In the genomic region with DNA sequence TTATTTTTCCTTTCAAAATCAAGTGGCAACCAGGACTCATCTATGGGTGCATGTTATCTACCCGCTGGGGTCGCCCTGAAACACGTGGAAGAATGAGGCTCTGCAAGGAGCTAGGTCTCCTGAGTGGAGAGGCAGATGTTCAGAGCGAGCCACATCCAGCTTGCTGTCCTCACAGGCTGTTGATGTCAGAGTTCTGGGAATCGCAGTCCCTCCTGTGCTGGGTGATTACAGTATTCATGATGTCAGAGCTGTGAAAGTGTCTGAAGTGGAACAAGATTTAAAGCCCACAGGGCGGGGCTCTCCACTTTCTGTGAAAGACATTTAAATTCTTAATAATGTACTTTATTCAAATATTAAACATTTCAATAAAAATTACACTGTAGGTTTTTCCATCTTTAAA, we compare ENCODE assay signal across 1 cellular context.
TF ChIP-seq lines count a peak whose summit lies in the region.

No MANE protein-coding gene starts in this region.

TF ChIP-seq in K562, 482 proteins besides CTCF, POLR2A, EP300 and RAD21 (continued from another document and continues in another):
- TF ChIP-seq, protein P1, sequence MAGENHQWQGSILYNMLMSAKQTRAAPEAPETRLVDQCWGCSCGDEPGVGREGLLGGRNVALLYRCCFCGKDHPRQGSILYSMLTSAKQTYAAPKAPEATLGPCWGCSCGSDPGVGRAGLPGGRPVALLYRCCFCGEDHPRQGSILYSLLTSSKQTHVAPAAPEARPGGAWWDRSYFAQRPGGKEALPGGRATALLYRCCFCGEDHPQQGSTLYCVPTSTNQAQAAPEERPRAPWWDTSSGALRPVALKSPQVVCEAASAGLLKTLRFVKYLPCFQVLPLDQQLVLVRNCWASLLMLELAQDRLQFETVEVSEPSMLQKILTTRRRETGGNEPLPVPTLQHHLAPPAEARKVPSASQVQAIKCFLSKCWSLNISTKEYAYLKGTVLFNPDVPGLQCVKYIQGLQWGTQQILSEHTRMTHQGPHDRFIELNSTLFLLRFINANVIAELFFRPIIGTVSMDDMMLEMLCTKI (IDR thresholded peaks at IDR 0.05; ENCODE audit: partially characterized antibody), result no peak
- no peak for TF ChIP-seq SMARCE1 (IDR thresholded peaks at IDR 0.05)
- TF ChIP-seq FUS (optimal IDR thresholded peaks at IDR 0.05; ENCODE audit: low read depth, low read length), result no peak
- TF ChIP-seq TGIF2 (CRISPR knock-in tag; IDR thresholded peaks at IDR 0.05), result no peak
- TF ChIP-seq, protein P2, sequence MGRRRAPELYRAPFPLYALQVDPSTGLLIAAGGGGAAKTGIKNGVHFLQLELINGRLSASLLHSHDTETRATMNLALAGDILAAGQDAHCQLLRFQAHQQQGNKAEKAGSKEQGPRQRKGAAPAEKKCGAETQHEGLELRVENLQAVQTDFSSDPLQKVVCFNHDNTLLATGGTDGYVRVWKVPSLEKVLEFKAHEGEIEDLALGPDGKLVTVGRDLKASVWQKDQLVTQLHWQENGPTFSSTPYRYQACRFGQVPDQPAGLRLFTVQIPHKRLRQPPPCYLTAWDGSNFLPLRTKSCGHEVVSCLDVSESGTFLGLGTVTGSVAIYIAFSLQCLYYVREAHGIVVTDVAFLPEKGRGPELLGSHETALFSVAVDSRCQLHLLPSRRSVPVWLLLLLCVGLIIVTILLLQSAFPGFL (CRISPR knock-in tag; IDR thresholded peaks at IDR 0.05), result no peak
- TF ChIP-seq, protein P3, sequence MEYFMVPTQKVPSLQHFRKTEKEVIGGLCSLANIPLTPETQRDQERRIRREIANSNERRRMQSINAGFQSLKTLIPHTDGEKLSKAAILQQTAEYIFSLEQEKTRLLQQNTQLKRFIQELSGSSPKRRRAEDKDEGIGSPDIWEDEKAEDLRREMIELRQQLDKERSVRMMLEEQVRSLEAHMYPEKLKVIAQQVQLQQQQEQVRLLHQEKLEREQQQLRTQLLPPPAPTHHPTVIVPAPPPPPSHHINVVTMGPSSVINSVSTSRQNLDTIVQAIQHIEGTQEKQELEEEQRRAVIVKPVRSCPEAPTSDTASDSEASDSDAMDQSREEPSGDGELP (CRISPR knock-in tag; IDR thresholded peaks at IDR 0.05; ENCODE audit: borderline replicate concordance), result no peak
- TF ChIP-seq, protein P4, sequence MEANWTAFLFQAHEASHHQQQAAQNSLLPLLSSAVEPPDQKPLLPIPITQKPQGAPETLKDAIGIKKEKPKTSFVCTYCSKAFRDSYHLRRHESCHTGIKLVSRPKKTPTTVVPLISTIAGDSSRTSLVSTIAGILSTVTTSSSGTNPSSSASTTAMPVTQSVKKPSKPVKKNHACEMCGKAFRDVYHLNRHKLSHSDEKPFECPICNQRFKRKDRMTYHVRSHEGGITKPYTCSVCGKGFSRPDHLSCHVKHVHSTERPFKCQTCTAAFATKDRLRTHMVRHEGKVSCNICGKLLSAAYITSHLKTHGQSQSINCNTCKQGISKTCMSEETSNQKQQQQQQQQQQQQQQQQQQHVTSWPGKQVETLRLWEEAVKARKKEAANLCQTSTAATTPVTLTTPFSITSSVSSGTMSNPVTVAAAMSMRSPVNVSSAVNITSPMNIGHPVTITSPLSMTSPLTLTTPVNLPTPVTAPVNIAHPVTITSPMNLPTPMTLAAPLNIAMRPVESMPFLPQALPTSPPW (CRISPR knock-in tag; IDR thresholded peaks at IDR 0.05), result no peak
- TF ChIP-seq SMAD4 (CRISPR knock-in tag; conservative IDR thresholded peaks at IDR 0.05), result no peak
- no peak for TF ChIP-seq HEY1 (CRISPR knock-in tag; IDR thresholded peaks at IDR 0.05; ENCODE audit: borderline replicate concordance)
- TF ChIP-seq, protein P5, sequence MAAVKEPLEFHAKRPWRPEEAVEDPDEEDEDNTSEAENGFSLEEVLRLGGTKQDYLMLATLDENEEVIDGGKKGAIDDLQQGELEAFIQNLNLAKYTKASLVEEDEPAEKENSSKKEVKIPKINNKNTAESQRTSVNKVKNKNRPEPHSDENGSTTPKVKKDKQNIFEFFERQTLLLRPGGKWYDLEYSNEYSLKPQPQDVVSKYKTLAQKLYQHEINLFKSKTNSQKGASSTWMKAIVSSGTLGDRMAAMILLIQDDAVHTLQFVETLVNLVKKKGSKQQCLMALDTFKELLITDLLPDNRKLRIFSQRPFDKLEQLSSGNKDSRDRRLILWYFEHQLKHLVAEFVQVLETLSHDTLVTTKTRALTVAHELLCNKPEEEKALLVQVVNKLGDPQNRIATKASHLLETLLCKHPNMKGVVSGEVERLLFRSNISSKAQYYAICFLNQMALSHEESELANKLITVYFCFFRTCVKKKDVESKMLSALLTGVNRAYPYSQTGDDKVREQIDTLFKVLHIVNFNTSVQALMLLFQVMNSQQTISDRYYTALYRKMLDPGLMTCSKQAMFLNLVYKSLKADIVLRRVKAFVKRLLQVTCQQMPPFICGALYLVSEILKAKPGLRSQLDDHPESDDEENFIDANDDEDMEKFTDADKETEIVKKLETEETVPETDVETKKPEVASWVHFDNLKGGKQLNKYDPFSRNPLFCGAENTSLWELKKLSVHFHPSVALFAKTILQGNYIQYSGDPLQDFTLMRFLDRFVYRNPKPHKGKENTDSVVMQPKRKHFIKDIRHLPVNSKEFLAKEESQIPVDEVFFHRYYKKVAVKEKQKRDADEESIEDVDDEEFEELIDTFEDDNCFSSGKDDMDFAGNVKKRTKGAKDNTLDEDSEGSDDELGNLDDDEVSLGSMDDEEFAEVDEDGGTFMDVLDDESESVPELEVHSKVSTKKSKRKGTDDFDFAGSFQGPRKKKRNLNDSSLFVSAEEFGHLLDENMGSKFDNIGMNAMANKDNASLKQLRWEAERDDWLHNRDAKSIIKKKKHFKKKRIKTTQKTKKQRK (IDR thresholded peaks at IDR 0.05; ENCODE audit: borderline replicate concordance, low read depth, low read length), result no peak
- no peak for TF ChIP-seq ZC3H8 (IDR thresholded peaks at IDR 0.05)
- TF ChIP-seq, protein P6, sequence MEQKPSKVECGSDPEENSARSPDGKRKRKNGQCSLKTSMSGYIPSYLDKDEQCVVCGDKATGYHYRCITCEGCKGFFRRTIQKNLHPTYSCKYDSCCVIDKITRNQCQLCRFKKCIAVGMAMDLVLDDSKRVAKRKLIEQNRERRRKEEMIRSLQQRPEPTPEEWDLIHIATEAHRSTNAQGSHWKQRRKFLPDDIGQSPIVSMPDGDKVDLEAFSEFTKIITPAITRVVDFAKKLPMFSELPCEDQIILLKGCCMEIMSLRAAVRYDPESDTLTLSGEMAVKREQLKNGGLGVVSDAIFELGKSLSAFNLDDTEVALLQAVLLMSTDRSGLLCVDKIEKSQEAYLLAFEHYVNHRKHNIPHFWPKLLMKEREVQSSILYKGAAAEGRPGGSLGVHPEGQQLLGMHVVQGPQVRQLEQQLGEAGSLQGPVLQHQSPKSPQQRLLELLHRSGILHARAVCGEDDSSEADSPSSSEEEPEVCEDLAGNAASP (IDR thresholded peaks at IDR 0.05), result no peak
- TF ChIP-seq MEIS2 (IDR thresholded peaks at IDR 0.05; ENCODE audit: partially characterized antibody), result peak; percentile 69
- TF ChIP-seq HDAC6 (IDR thresholded peaks at IDR 0.05; ENCODE audit: low read depth, low read length), result no peak
- no peak for TF ChIP-seq MIER1 (IDR thresholded peaks at IDR 0.05; ENCODE audit: low read depth)
- TF ChIP-seq, protein P7, sequence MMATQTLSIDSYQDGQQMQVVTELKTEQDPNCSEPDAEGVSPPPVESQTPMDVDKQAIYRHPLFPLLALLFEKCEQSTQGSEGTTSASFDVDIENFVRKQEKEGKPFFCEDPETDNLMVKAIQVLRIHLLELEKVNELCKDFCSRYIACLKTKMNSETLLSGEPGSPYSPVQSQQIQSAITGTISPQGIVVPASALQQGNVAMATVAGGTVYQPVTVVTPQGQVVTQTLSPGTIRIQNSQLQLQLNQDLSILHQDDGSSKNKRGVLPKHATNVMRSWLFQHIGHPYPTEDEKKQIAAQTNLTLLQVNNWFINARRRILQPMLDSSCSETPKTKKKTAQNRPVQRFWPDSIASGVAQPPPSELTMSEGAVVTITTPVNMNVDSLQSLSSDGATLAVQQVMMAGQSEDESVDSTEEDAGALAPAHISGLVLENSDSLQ (IDR thresholded peaks at IDR 0.05), result peak; percentile 49
- no peak for TF ChIP-seq NEUROD1 (IDR thresholded peaks at IDR 0.05; ENCODE audit: borderline replicate concordance, low read depth, low read length, partially characterized antibody)
- TF ChIP-seq, protein P8, sequence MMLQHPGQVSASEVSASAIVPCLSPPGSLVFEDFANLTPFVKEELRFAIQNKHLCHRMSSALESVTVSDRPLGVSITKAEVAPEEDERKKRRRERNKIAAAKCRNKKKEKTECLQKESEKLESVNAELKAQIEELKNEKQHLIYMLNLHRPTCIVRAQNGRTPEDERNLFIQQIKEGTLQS (IDR thresholded peaks at IDR 0.05), result peak; percentile 19; the same call in 1 of the 2 replicates
- TF ChIP-seq, protein P8 (CRISPR knock-in tag; conservative IDR thresholded peaks at IDR 0.05), result no peak
- TF ChIP-seq, protein P9, sequence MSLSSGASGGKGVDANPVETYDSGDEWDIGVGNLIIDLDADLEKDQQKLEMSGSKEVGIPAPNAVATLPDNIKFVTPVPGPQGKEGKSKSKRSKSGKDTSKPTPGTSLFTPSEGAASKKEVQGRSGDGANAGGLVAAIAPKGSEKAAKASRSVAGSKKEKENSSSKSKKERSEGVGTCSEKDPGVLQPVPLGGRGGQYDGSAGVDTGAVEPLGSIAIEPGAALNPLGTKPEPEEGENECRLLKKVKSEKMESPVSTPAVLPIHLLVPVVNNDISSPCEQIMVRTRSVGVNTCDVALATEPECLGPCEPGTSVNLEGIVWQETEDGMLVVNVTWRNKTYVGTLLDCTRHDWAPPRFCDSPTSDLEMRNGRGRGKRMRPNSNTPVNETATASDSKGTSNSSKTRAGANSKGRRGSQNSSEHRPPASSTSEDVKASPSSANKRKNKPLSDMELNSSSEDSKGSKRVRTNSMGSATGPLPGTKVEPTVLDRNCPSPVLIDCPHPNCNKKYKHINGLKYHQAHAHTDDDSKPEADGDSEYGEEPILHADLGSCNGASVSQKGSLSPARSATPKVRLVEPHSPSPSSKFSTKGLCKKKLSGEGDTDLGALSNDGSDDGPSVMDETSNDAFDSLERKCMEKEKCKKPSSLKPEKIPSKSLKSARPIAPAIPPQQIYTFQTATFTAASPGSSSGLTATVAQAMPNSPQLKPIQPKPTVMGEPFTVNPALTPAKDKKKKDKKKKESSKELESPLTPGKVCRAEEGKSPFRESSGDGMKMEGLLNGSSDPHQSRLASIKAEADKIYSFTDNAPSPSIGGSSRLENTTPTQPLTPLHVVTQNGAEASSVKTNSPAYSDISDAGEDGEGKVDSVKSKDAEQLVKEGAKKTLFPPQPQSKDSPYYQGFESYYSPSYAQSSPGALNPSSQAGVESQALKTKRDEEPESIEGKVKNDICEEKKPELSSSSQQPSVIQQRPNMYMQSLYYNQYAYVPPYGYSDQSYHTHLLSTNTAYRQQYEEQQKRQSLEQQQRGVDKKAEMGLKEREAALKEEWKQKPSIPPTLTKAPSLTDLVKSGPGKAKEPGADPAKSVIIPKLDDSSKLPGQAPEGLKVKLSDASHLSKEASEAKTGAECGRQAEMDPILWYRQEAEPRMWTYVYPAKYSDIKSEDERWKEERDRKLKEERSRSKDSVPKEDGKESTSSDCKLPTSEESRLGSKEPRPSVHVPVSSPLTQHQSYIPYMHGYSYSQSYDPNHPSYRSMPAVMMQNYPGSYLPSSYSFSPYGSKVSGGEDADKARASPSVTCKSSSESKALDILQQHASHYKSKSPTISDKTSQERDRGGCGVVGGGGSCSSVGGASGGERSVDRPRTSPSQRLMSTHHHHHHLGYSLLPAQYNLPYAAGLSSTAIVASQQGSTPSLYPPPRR (CRISPR knock-in tag; IDR thresholded peaks at IDR 0.05; ENCODE audit: borderline replicate concordance), result no peak
- TF ChIP-seq, protein P10, sequence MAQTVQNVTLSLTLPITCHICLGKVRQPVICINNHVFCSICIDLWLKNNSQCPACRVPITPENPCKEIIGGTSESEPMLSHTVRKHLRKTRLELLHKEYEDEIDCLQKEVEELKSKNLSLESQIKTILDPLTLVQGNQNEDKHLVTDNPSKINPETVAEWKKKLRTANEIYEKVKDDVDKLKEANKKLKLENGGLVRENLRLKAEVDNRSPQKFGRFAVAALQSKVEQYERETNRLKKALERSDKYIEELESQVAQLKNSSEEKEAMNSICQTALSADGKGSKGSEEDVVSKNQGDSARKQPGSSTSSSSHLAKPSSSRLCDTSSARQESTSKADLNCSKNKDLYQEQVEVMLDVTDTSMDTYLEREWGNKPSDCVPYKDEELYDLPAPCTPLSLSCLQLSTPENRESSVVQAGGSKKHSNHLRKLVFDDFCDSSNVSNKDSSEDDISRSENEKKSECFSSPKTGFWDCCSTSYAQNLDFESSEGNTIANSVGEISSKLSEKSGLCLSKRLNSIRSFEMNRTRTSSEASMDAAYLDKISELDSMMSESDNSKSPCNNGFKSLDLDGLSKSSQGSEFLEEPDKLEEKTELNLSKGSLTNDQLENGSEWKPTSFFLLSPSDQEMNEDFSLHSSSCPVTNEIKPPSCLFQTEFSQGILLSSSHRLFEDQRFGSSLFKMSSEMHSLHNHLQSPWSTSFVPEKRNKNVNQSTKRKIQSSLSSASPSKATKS (CRISPR knock-in tag; IDR thresholded peaks at IDR 0.05), result no peak
- no peak for TF ChIP-seq ZBTB7A (IDR thresholded peaks at IDR 0.05; ENCODE audit: borderline replicate concordance, control insufficient read depth, low read depth, low read length)
- no peak for TF ChIP-seq PCBP2 (IDR thresholded peaks at IDR 0.05; ENCODE audit: low read depth, low read length, poor library complexity, severe bottlenecking)
- TF ChIP-seq ZFP36 (IDR thresholded peaks at IDR 0.05; ENCODE audit: low read depth, low read length, partially characterized antibody), result no peak
- no peak for TF ChIP-seq TAF9B (IDR thresholded peaks at IDR 0.05; ENCODE audit: partially characterized antibody)
- no peak for TF ChIP-seq POLR2B (IDR thresholded peaks at IDR 0.05; ENCODE audit: low read depth, partially characterized antibody)
- no peak for TF ChIP-seq SMARCB1 (IDR thresholded peaks at IDR 0.05; ENCODE audit: insufficient read length, low read depth)
